Comparison of ENCODE assay signal across 1 cellular context in the genomic region with DNA sequence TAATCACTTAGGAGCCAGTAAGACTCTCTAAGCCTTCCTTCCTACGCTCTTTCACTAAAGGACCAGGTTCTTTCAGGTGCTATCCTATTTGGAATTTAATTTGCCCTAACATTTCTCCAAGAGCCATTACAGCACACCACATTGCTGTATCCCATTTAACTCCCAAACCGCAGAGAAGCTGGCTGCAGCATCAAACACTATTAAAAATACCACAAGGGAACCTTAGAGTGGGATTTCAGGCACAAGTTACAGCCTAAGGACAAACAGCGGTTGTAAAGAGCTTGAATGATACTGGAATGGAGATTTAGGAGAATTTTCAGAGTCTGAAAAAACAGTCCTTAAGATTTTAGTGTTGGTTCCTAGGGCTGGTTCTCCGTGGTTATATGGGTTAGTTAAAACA.
TF ChIP-seq lines count a peak whose summit lies in the region.

No MANE protein-coding gene starts in this region.

TF ChIP-seq in GM23338, 12 proteins besides CTCF, POLR2A, EP300 and RAD21 (continued from another document):
- TF ChIP-seq, protein P1, sequence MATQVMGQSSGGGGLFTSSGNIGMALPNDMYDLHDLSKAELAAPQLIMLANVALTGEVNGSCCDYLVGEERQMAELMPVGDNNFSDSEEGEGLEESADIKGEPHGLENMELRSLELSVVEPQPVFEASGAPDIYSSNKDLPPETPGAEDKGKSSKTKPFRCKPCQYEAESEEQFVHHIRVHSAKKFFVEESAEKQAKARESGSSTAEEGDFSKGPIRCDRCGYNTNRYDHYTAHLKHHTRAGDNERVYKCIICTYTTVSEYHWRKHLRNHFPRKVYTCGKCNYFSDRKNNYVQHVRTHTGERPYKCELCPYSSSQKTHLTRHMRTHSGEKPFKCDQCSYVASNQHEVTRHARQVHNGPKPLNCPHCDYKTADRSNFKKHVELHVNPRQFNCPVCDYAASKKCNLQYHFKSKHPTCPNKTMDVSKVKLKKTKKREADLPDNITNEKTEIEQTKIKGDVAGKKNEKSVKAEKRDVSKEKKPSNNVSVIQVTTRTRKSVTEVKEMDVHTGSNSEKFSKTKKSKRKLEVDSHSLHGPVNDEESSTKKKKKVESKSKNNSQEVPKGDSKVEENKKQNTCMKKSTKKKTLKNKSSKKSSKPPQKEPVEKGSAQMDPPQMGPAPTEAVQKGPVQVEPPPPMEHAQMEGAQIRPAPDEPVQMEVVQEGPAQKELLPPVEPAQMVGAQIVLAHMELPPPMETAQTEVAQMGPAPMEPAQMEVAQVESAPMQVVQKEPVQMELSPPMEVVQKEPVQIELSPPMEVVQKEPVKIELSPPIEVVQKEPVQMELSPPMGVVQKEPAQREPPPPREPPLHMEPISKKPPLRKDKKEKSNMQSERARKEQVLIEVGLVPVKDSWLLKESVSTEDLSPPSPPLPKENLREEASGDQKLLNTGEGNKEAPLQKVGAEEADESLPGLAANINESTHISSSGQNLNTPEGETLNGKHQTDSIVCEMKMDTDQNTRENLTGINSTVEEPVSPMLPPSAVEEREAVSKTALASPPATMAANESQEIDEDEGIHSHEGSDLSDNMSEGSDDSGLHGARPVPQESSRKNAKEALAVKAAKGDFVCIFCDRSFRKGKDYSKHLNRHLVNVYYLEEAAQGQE (IDR thresholded peaks at IDR 0.05; ENCODE audit: unreplicated experiment): no peak
- no peak for TF ChIP-seq ZNF114 (CRISPR knock-in tag; IDR thresholded peaks at IDR 0.05)
- TF ChIP-seq NANOG (IDR thresholded peaks at IDR 0.05; ENCODE audit: borderline replicate concordance): no peak
- TF ChIP-seq ZNF462 (CRISPR knock-in tag; IDR thresholded peaks at IDR 0.05): no peak
- TF ChIP-seq CREB1 (CRISPR knock-in tag; IDR thresholded peaks at IDR 0.05; ENCODE audit: low read depth): no peak
- TF ChIP-seq, protein P2, sequence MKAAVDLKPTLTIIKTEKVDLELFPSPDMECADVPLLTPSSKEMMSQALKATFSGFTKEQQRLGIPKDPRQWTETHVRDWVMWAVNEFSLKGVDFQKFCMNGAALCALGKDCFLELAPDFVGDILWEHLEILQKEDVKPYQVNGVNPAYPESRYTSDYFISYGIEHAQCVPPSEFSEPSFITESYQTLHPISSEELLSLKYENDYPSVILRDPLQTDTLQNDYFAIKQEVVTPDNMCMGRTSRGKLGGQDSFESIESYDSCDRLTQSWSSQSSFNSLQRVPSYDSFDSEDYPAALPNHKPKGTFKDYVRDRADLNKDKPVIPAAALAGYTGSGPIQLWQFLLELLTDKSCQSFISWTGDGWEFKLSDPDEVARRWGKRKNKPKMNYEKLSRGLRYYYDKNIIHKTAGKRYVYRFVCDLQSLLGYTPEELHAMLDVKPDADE (IDR thresholded peaks at IDR 0.05): no peak
- TF ChIP-seq POLR2AphosphoS5 (IDR thresholded peaks at IDR 0.05; ENCODE audit: low read depth): no peak
- TF ChIP-seq EZH2phosphoT487 (IDR thresholded peaks at IDR 0.05; ENCODE audit: unreplicated experiment): no peak
